10 cellular contexts compared by ENCODE assay signal in genomic region chr6:151497935-151498726, GRCh38. TPM values are rescaled to one million over a fixed set of nuclear protein-coding genes. Genes with fewer than 3 reads are reported as not detected.
DNase-seq lines count a peak whose midpoint lies in the region; ATAC-seq, FAIRE-seq and TF ChIP-seq lines count a peak whose summit lies in the region.
"Had no signal": no experiment of that assay in that cellular context is flagged by ENCODE, and none has a peak within 500 bp of the region (broad histone marks: within the 10 kb centered on the region; RNA-seq: fewer than 3 reads in every experiment).

No MANE protein-coding gene starts in this region.

- no peak overlapping the region for H3K27ac ChIP-seq in kidney (ENCODE audit: low read depth in 2 of 2, low read length in 2 of 2)

- no peaks in the 10 kb centered on the region for H3K36me3 Mint-ChIP-seq in activated CD4-positive, alpha-beta T cell treated with anti-CD3 and anti-CD28 coated beads, Interleukin-2, amount 10 ng/mL, durations not matched to agents 7 days and 5 days (ENCODE audit: low read depth)
- H3K36me3 Mint-ChIP-seq in progenitor cell of endocrine pancreas (ENCODE audit: insufficient read depth) = no peaks in the 10 kb centered on the region

- FAIRE-seq in kidney (lab: Jason Lieb, UNC) = no peak
- FAIRE-seq: colon had no signal

- H3K4me3 ChIP-seq in kidney (ENCODE audit: low read length in 2 of 2) = no peak overlapping the region

- CTCF ChIA-PET in activated CD4-positive, alpha-beta T cell treated with anti-CD3 and anti-CD28 coated beads, Interleukin-2, amount 10 ng/mL, durations not matched to agents 7 days and 5 days (lab: Charles Lee) = interaction anchor here (0.6 kb wide), 1 partner anchor 28 kb away, joined by 4 read pairs; no protein-coding TSS in a partner anchor

- H3K9me3 ChIP-seq in kidney (ENCODE audit: control insufficient read depth in 1 of 2, low read length in 2 of 2) = no peaks in the 10 kb centered on the region

- H3K4me3 Mint-ChIP-seq in activated CD4-positive, alpha-beta T cell treated with anti-CD3 and anti-CD28 coated beads, Interleukin-2, amount 10 ng/mL, durations not matched to agents 7 days and 5 days = no peak overlapping the region
- H3K4me3 Mint-ChIP-seq in progenitor cell of endocrine pancreas (ENCODE audit: low read depth) = no peak overlapping the region
- H3K4me3 Mint-ChIP-seq: activated CD4-positive, alpha-beta T cell treated with anti-CD3 and anti-CD28 coated beads, Interleukin-2, amount 10 ng/mL, durations not matched to agents 24 days and 14 days had no signal

- POLR2A ChIA-PET in activated CD4-positive, alpha-beta T cell treated with anti-CD3 and anti-CD28 coated beads, Interleukin-2, amount 10 ng/mL, durations not matched to agents 7 days and 5 days (lab: Charles Lee) = no interaction called here

- TF ChIP-seq CTCF in kidney (IDR thresholded peaks at IDR 0.05; ENCODE audit: borderline replicate concordance, extremely low read depth, insufficient read depth) (no peak), progenitor cell of endocrine pancreas (IDR thresholded peaks at IDR 0.05; ENCODE audit: unreplicated experiment) (no peak)

- DNase-seq in Kasumi-1 (lab: John Stamatoyannopoulos, UW) (peak; percentile 76 to 83), left lobe of liver (ENCODE audit: low spot score) (no peak), putamen (ENCODE audit: low spot score) (no peak), kidney (no peak), progenitor cell of endocrine pancreas (ENCODE audit: low spot score, unreplicated experiment) (no peak)
- DNase-seq in activated CD4-positive, alpha-beta T cell treated with anti-CD3 and anti-CD28 coated beads, Interleukin-2, amount 10 ng/mL, durations not matched to agents 7 days and 5 days = no peak
- DNase-seq: activated CD4-positive, alpha-beta T cell treated with anti-CD3 and anti-CD28 coated beads, Interleukin-2, amount 10 ng/mL, durations not matched to agents 24 days and 14 days had no signal

- intact Hi-C loops in kidney (cut with DNase I) = no loop called here

- H3K9ac ChIP-seq in kidney (ENCODE audit: low read length in 2 of 2) = no peak overlapping the region

- H3K27me3 Mint-ChIP-seq in activated CD4-positive, alpha-beta T cell treated with anti-CD3 and anti-CD28 coated beads, Interleukin-2, amount 10 ng/mL, durations not matched to agents 7 days and 5 days = peaks cover 47% of the 10 kb centered on the region
- H3K27me3 Mint-ChIP-seq in progenitor cell of endocrine pancreas = peaks cover 32% of the 10 kb centered on the region

- no peaks in the 10 kb centered on the region for H3K9me3 Mint-ChIP-seq in activated CD4-positive, alpha-beta T cell treated with anti-CD3 and anti-CD28 coated beads, Interleukin-2, amount 10 ng/mL, durations not matched to agents 7 days and 5 days
- no peaks in the 10 kb centered on the region for H3K9me3 Mint-ChIP-seq in progenitor cell of endocrine pancreas (ENCODE audit: low read depth)
- H3K9me3 Mint-ChIP-seq: activated CD4-positive, alpha-beta T cell treated with anti-CD3 and anti-CD28 coated beads, Interleukin-2, amount 10 ng/mL, durations not matched to agents 24 days and 14 days had no signal

- ATAC-seq in GM18909 (IDR thresholded peaks at IDR 0.05; ENCODE audit: poor library complexity, unreplicated experiment) (peak; percentile 80), HG02678 (IDR thresholded peaks at IDR 0.05; ENCODE audit: unreplicated experiment) (peak; percentile 74), left lobe of liver (peak; percentile 52)

- no peaks in the 10 kb centered on the region for H3K36me3 ChIP-seq in kidney (ENCODE audit: control insufficient read depth in 1 of 2, insufficient read depth in 2 of 2, low read length in 2 of 2)

- H3K27ac Mint-ChIP-seq in activated CD4-positive, alpha-beta T cell treated with anti-CD3 and anti-CD28 coated beads, Interleukin-2, amount 10 ng/mL, durations not matched to agents 7 days and 5 days = no peak overlapping the region
- H3K27ac Mint-ChIP-seq in progenitor cell of endocrine pancreas = no peak overlapping the region
- H3K27ac Mint-ChIP-seq: activated CD4-positive, alpha-beta T cell treated with anti-CD3 and anti-CD28 coated beads, Interleukin-2, amount 10 ng/mL, durations not matched to agents 24 days and 14 days had no signal

- peaks cover 24% of the 10 kb centered on the region for H3K4me1 Mint-ChIP-seq in activated CD4-positive, alpha-beta T cell treated with anti-CD3 and anti-CD28 coated beads, Interleukin-2, amount 10 ng/mL, durations not matched to agents 7 days and 5 days
- H3K4me1 Mint-ChIP-seq in progenitor cell of endocrine pancreas (ENCODE audit: low read depth) = peaks cover 3% of the 10 kb centered on the region

- H3K4me1 ChIP-seq in kidney (ENCODE audit: control insufficient read depth in 1 of 2, insufficient read depth in 1 of 2, low read depth in 1 of 2, low read length in 2 of 2) = peaks cover 0 to 10% of the 10 kb centered on the region in 2 donors

RNA-seq across cellular contexts. Expression of gene CCDC170, which starts 4.3 kb away (rescaled TPM):
- total RNA-seq in left lobe of liver (0.45 TPM), kidney (2.1 TPM), progenitor cell of endocrine pancreas (0.22 TPM in 1 of 2 replicates, not detected in the other)
- 0.34 TPM for polyA plus RNA-seq in kidney (ENCODE audit: insufficient read depth, low read depth, low replicate concordance)
- not detected for total RNA-seq in activated CD4-positive, alpha-beta T cell treated with anti-CD3 and anti-CD28 coated beads, Interleukin-2, amount 10 ng/mL, durations not matched to agents 7 days and 5 days
- total RNA-seq: activated CD4-positive, alpha-beta T cell treated with anti-CD3 and anti-CD28 coated beads, Interleukin-2, amount 10 ng/mL, durations not matched to agents 24 days and 14 days had no signal

RNA-seq across cellular contexts. Expression of gene RMND1, which starts 46.2 kb away (rescaled TPM):
- 18.6 TPM for total RNA-seq in left lobe of liver
- 18.3 TPM for total RNA-seq in kidney
- 33.7 TPM for polyA plus RNA-seq in kidney (ENCODE audit: insufficient read depth, low read depth, low replicate concordance)
- 10 to 100 TPM; 14.4 to 18.5 TPM for total RNA-seq in activated CD4-positive, alpha-beta T cell treated with anti-CD3 and anti-CD28 coated beads, Interleukin-2, amount 10 ng/mL, durations not matched to agents 7 days and 5 days
- total RNA-seq in progenitor cell of endocrine pancreas = 38.5 and 40.2 TPM in 2 replicates

Comparison
In these comparisons a context has a peak if more than half of its experiments do, and no peak if none do; other contexts are left out.
1. DNase-seq: peak in Kasumi-1 (2 of 2); none in left lobe of liver (single experiment), putamen (single experiment), kidney (single experiment), activated CD4-positive, alpha-beta T cell treated with anti-CD3 and anti-CD28 coated beads, Interleukin-2, amount 10 ng/mL, durations not matched to agents 7 days and 5 days (single experiment) and progenitor cell of endocrine pancreas (single experiment).
2. Peak in every context shown above with its lines, with median percentiles within 50 percentile points of each other: ATAC-seq.